Comparison of ENCODE assay signal across 1 cellular context in the genomic region with DNA sequence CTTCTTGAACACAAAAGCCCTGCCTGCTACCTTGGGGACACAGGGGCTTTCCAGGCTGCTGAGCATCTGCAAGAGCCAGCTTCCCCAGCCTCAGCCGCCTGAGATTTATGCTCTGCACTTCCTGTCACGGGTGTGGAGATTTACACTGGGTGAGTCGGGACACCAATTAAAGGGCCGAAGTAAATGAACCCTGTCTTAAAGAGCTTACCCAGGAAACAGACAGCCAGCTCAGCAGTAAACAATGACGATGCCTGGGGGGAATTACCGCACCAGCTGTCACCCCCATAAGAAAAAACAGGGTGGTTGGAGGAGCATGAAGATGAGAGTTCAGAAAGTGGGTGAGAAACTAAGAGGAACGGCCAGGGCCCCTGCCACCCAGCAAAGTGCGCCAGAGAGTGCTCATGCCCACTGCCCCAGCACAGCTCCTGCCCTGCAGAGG.
TF ChIP-seq lines count a peak whose summit lies in the region.

No MANE protein-coding gene starts in this region.

TF ChIP-seq in WTC11, 78 proteins besides CTCF, POLR2A, EP300 and RAD21 (continued from another document):
- TF ChIP-seq, protein P1, sequence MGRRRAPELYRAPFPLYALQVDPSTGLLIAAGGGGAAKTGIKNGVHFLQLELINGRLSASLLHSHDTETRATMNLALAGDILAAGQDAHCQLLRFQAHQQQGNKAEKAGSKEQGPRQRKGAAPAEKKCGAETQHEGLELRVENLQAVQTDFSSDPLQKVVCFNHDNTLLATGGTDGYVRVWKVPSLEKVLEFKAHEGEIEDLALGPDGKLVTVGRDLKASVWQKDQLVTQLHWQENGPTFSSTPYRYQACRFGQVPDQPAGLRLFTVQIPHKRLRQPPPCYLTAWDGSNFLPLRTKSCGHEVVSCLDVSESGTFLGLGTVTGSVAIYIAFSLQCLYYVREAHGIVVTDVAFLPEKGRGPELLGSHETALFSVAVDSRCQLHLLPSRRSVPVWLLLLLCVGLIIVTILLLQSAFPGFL (CRISPR knock-in tag; IDR thresholded peaks at IDR 0.05; ENCODE audit: borderline replicate concordance): no peak
- TF ChIP-seq, protein P2, sequence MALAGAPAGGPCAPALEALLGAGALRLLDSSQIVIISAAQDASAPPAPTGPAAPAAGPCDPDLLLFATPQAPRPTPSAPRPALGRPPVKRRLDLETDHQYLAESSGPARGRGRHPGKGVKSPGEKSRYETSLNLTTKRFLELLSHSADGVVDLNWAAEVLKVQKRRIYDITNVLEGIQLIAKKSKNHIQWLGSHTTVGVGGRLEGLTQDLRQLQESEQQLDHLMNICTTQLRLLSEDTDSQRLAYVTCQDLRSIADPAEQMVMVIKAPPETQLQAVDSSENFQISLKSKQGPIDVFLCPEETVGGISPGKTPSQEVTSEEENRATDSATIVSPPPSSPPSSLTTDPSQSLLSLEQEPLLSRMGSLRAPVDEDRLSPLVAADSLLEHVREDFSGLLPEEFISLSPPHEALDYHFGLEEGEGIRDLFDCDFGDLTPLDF (CRISPR knock-in tag; IDR thresholded peaks at IDR 0.05): no peak
- TF ChIP-seq NR3C1 (CRISPR knock-in tag; conservative IDR thresholded peaks at IDR 0.05; ENCODE audit: low read depth): no peak
- TF ChIP-seq, protein P3, sequence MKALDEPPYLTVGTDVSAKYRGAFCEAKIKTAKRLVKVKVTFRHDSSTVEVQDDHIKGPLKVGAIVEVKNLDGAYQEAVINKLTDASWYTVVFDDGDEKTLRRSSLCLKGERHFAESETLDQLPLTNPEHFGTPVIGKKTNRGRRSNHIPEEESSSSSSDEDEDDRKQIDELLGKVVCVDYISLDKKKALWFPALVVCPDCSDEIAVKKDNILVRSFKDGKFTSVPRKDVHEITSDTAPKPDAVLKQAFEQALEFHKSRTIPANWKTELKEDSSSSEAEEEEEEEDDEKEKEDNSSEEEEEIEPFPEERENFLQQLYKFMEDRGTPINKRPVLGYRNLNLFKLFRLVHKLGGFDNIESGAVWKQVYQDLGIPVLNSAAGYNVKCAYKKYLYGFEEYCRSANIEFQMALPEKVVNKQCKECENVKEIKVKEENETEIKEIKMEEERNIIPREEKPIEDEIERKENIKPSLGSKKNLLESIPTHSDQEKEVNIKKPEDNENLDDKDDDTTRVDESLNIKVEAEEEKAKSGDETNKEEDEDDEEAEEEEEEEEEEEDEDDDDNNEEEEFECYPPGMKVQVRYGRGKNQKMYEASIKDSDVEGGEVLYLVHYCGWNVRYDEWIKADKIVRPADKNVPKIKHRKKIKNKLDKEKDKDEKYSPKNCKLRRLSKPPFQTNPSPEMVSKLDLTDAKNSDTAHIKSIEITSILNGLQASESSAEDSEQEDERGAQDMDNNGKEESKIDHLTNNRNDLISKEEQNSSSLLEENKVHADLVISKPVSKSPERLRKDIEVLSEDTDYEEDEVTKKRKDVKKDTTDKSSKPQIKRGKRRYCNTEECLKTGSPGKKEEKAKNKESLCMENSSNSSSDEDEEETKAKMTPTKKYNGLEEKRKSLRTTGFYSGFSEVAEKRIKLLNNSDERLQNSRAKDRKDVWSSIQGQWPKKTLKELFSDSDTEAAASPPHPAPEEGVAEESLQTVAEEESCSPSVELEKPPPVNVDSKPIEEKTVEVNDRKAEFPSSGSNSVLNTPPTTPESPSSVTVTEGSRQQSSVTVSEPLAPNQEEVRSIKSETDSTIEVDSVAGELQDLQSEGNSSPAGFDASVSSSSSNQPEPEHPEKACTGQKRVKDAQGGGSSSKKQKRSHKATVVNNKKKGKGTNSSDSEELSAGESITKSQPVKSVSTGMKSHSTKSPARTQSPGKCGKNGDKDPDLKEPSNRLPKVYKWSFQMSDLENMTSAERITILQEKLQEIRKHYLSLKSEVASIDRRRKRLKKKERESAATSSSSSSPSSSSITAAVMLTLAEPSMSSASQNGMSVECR (CRISPR knock-in tag; IDR thresholded peaks at IDR 0.05; ENCODE audit: borderline replicate concordance): no peak
- TF ChIP-seq, protein P4, sequence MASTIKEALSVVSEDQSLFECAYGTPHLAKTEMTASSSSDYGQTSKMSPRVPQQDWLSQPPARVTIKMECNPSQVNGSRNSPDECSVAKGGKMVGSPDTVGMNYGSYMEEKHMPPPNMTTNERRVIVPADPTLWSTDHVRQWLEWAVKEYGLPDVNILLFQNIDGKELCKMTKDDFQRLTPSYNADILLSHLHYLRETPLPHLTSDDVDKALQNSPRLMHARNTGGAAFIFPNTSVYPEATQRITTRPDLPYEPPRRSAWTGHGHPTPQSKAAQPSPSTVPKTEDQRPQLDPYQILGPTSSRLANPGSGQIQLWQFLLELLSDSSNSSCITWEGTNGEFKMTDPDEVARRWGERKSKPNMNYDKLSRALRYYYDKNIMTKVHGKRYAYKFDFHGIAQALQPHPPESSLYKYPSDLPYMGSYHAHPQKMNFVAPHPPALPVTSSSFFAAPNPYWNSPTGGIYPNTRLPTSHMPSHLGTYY (CRISPR knock-in tag; IDR thresholded peaks at IDR 0.05): no peak
- TF ChIP-seq NFATC4 (CRISPR knock-in tag; IDR thresholded peaks at IDR 0.05): no peak
- no peak for TF ChIP-seq CREM (CRISPR knock-in tag; IDR thresholded peaks at IDR 0.05)
- TF ChIP-seq ATF1 (CRISPR knock-in tag; IDR thresholded peaks at IDR 0.05): no peak
- TF ChIP-seq ZNF671 (CRISPR knock-in tag; IDR thresholded peaks at IDR 0.05): no peak
- no peak for TF ChIP-seq ZBTB21 (CRISPR knock-in tag; IDR thresholded peaks at IDR 0.05; ENCODE audit: borderline replicate concordance)
- TF ChIP-seq ZNF138 (CRISPR knock-in tag; conservative IDR thresholded peaks at IDR 0.05): no peak
